In genomic region chr6:157983439-157984119, GRCh38 we compare ENCODE assay signal across 8 cellular contexts. TPM values are rescaled to one million over a fixed set of nuclear protein-coding genes. Genes with fewer than 3 reads are reported as not detected.
A peak's percentile ranks its signal among the peaks of the same experiment; 100 is the strongest.
DNase-seq lines count a peak whose midpoint lies in the region; ATAC-seq and TF ChIP-seq lines count a peak whose summit lies in the region.

No MANE protein-coding gene starts in this region.

- no peaks in the 10 kb centered on the region for H3K9me3 Mint-ChIP-seq in CD8-positive, alpha-beta T cell
- no peaks in the 10 kb centered on the region for H3K9me3 Mint-ChIP-seq in central memory CD8-positive, alpha-beta T cell
- H3K9me3 Mint-ChIP-seq in natural killer cell treated with Interleukin-12 subunit alpha and Interleukin-12 subunit beta and Interleukin-15 and Interleukin-18, amount 100 ng/mL, for 72 hours, result no peaks in the 10 kb centered on the region

- H3K9me3 ChIP-seq in CD8-positive, alpha-beta T cell (ENCODE audit: low read length), result no peaks in the 10 kb centered on the region
- H3K9me3 ChIP-seq in MG63, result no peaks in the 10 kb centered on the region

- H3K27ac ChIP-seq in CD8-positive, alpha-beta T cell (ENCODE audit: low read depth, low read length), result no peak overlapping the region

- no peak for DNase-seq in CD8-positive, alpha-beta T cell
- DNase-seq in MG63 (no peak), erythroblast (lab: John Stamatoyannopoulos, UW) (no peak), midbrain (lab: John Stamatoyannopoulos, UW) (no peak)
- DNase-seq in central memory CD8-positive, alpha-beta T cell (ENCODE audit: low spot score in 2 of 2), result no peak
- DNase-seq in natural killer cell treated with Interleukin-12 subunit alpha and Interleukin-12 subunit beta and Interleukin-15 and Interleukin-18, amount 100 ng/mL, for 72 hours (ENCODE audit: low spot score), result no peak

- no peaks in the 10 kb centered on the region for H3K36me3 ChIP-seq in CD8-positive, alpha-beta T cell (ENCODE audit: insufficient read depth, low read length)
- peaks cover 25% of the 10 kb centered on the region for H3K36me3 ChIP-seq in MG63

- no peak for TF ChIP-seq POLR2A in erythroblast (IDR thresholded peaks at IDR 0.05; ENCODE audit: low read length)

- no peaks in the 10 kb centered on the region for H3K27me3 Mint-ChIP-seq in CD8-positive, alpha-beta T cell (ENCODE audit: low read depth)
- no peaks in the 10 kb centered on the region for H3K27me3 Mint-ChIP-seq in central memory CD8-positive, alpha-beta T cell
- no peaks in the 10 kb centered on the region for H3K27me3 Mint-ChIP-seq in natural killer cell treated with Interleukin-12 subunit alpha and Interleukin-12 subunit beta and Interleukin-15 and Interleukin-18, amount 100 ng/mL, for 72 hours

- no peak overlapping the region for H3K4me3 ChIP-seq in CD8-positive, alpha-beta T cell (ENCODE audit: low read depth, low read length)
- H3K4me3 ChIP-seq in MG63, result peak overlapping the region; percentile 77

- H3K4me3 Mint-ChIP-seq in CD8-positive, alpha-beta T cell, result peak overlapping the region; percentile 89
- H3K4me3 Mint-ChIP-seq in central memory CD8-positive, alpha-beta T cell, result peak overlapping the region; percentile 75
- peak overlapping the region; percentile 70 for H3K4me3 Mint-ChIP-seq in natural killer cell treated with Interleukin-12 subunit alpha and Interleukin-12 subunit beta and Interleukin-15 and Interleukin-18, amount 100 ng/mL, for 72 hours

- POLR2A ChIA-PET in CD8-positive, alpha-beta T cell (lab: Charles Lee), result interaction anchor here (0.6 to 0.7 kb wide), 2 partner anchors 43 to 219 kb away, joined by 3 read pairs; no protein-coding TSS in a partner anchor

- intact Hi-C loops in CD8-positive, alpha-beta T cell (cut with DNase I, micrococcal nuclease), result no loop called here

- H3K4me1 Mint-ChIP-seq in CD8-positive, alpha-beta T cell (ENCODE audit: low read depth), result peaks cover 51% of the 10 kb centered on the region
- peaks cover 14% of the 10 kb centered on the region for H3K4me1 Mint-ChIP-seq in central memory CD8-positive, alpha-beta T cell
- peaks cover 25% of the 10 kb centered on the region in 2 donors for H3K4me1 Mint-ChIP-seq in natural killer cell treated with Interleukin-12 subunit alpha and Interleukin-12 subunit beta and Interleukin-15 and Interleukin-18, amount 100 ng/mL, for 72 hours (ENCODE audit: low read depth in 2 of 2)

- peaks cover 54% of the 10 kb centered on the region for H3K4me1 ChIP-seq in CD8-positive, alpha-beta T cell (ENCODE audit: insufficient read depth, low read length)

- no peaks in the 10 kb centered on the region for H3K36me3 Mint-ChIP-seq in CD8-positive, alpha-beta T cell
- peaks cover 2% of the 10 kb centered on the region for H3K36me3 Mint-ChIP-seq in central memory CD8-positive, alpha-beta T cell (ENCODE audit: insufficient read depth)
- no peaks in the 10 kb centered on the region for H3K36me3 Mint-ChIP-seq in natural killer cell treated with Interleukin-12 subunit alpha and Interleukin-12 subunit beta and Interleukin-15 and Interleukin-18, amount 100 ng/mL, for 72 hours

- H3K27ac Mint-ChIP-seq in CD8-positive, alpha-beta T cell, result peak overlapping the region; percentile 52
- H3K27ac Mint-ChIP-seq in central memory CD8-positive, alpha-beta T cell (ENCODE audit: low read depth), result no peak overlapping the region
- peak overlapping the region; percentile 17 to 51 for H3K27ac Mint-ChIP-seq in natural killer cell treated with Interleukin-12 subunit alpha and Interleukin-12 subunit beta and Interleukin-15 and Interleukin-18, amount 100 ng/mL, for 72 hours

- ATAC-seq in CD8-positive, alpha-beta T cell, result no peak
- no peak for ATAC-seq in central memory CD8-positive, alpha-beta T cell (replicated peaks; ENCODE audit: extremely low read depth, poor library complexity, severe bottlenecking)
- ATAC-seq in natural killer cell treated with Interleukin-12 subunit alpha and Interleukin-12 subunit beta and Interleukin-15 and Interleukin-18, amount 100 ng/mL, for 72 hours, result no peak
- ATAC-seq in HG03457 (IDR thresholded peaks at IDR 0.05; ENCODE audit: unreplicated experiment) (no peak), HG03521 (IDR thresholded peaks at IDR 0.05; ENCODE audit: unreplicated experiment) (no peak)

- CTCF ChIA-PET in CD8-positive, alpha-beta T cell (lab: Charles Lee), result interaction anchor here (1.0 to 5.0 kb wide), 4 partner anchors 24 to 88 kb away, joined by 3 to 23 read pairs (median 10); no protein-coding TSS in a partner anchor

- no peaks in the 10 kb centered on the region for H3K27me3 ChIP-seq in CD8-positive, alpha-beta T cell (ENCODE audit: insufficient read depth, low read length)
- H3K27me3 ChIP-seq in MG63, result no peaks in the 10 kb centered on the region

- no peak for TF ChIP-seq CTCF in CD8-positive, alpha-beta T cell (IDR thresholded peaks at IDR 0.05)

RNA-seq across cellular contexts. Expression of gene SYNJ2, which starts 1.9 kb away (rescaled TPM):
- total RNA-seq in CD8-positive, alpha-beta T cell, result 10 to 100 TPM; 28.4 to 29.5 TPM
- 21.8 and 35.5 TPM in 2 replicates for total RNA-seq in MG63 (2014; rRNA removed; shearing (Covaris generic); ENCODE audit: low replicate concordance)
- 10 to 100 TPM; 24.7 to 37.3 TPM for total RNA-seq in natural killer cell treated with Interleukin-12 subunit alpha and Interleukin-12 subunit beta and Interleukin-15 and Interleukin-18, amount 100 ng/mL, for 72 hours
